Comparison of ENCODE assay signal across 16 cellular contexts in genomic region chr4:54274264-54274663, GRCh38. TPM values are rescaled to one million over a fixed set of nuclear protein-coding genes. Genes with fewer than 3 reads are reported as not detected.
DNase-seq lines count a peak whose midpoint lies in the region; ATAC-seq and TF ChIP-seq lines count a peak whose summit lies in the region.
"Had no signal": no experiment of that assay in that cellular context is flagged by ENCODE, and none has a peak within 500 bp of the region (broad histone marks: within the 10 kb centered on the region; RNA-seq: fewer than 3 reads in every experiment).

No MANE protein-coding gene starts in this region.

- H3K36me3 ChIP-seq in right atrium auricular region (no peaks in the 10 kb centered on the region), osteoblast (ENCODE audit: insufficient read depth, low read length) (peaks cover 93% of the 10 kb centered on the region)
- H3K36me3 ChIP-seq: BLaER1 had no signal

- ATAC-seq in Right ventricle myocardium inferior (peak; percentile 53), right cardiac atrium (no peak), left ventricle myocardium superior (peak; percentile 71)

- peaks cover 13% of the 10 kb centered on the region for H4K20me1 ChIP-seq in osteoblast (ENCODE audit: insufficient read depth, low read length)
- H4K20me1 ChIP-seq: BLaER1 had no signal

- WGBS in right cardiac atrium = 85% methylated on average over 3 of the region's 3 CpGs

- TF ChIP-seq CTCF in right atrium auricular region (IDR thresholded peaks at IDR 0.05) (no peak), osteoblast (IDR thresholded peaks at IDR 0.05; ENCODE audit: extremely low read depth, low read depth, low read length) (no peak)

- H3K27me3 ChIP-seq in right cardiac atrium (ENCODE audit: control insufficient read depth, insufficient read depth) (no peaks in the 10 kb centered on the region), right atrium auricular region (no peaks in the 10 kb centered on the region), osteoblast (ENCODE audit: insufficient read depth, low read length) (no peaks in the 10 kb centered on the region)
- H3K27me3 ChIP-seq: BLaER1 had no signal

- DNase-seq in Right ventricle myocardium inferior (ENCODE audit: missing footprints) (no peak), right cardiac atrium (no peak), left ventricle myocardium superior (no peak), right atrium auricular region (ENCODE audit: low spot score) (no peak), osteoblast (ENCODE audit: insufficient read length, low spot score, missing footprints) (peak; percentile 65), dedifferentiated amniotic fluid mesenchymal stem cell (ENCODE audit: extremely low spot score) (no peak)
- no peak for DNase-seq in stimulated activated CD8-positive, alpha-beta memory T cell treated with anti-CD3 and anti-CD28 coated beads, Interleukin-4, amount 100 ng/mL, for 48 hours
- DNase-seq: CD4-positive, alpha-beta memory T cell; DMS153; DMS79; GDM1; GOT3; H9 had no signal

- intact Hi-C loops in Right ventricle myocardium inferior (cut with DNase I) = no loop called here
- intact Hi-C loops in right cardiac atrium (cut with DNase I) = no loop called here
- intact Hi-C loops in left ventricle myocardium superior (cut with micrococcal nuclease) = no loop called here

- H3K4me2 ChIP-seq in osteoblast (ENCODE audit: insufficient read depth, low read length) = no peak overlapping the region
- H3K4me2 ChIP-seq: BLaER1 had no signal

- peaks cover 18% of the 10 kb centered on the region for H3K79me2 ChIP-seq in osteoblast (ENCODE audit: insufficient read depth, low read length)

- H3K27ac ChIP-seq in right cardiac atrium (ENCODE audit: low read length) = no peak overlapping the region
- no peak overlapping the region for H3K27ac ChIP-seq in right atrium auricular region
- peak overlapping the region; percentile 4 for H3K27ac ChIP-seq in osteoblast (ENCODE audit: low read depth, low read length)
- H3K27ac ChIP-seq: 22Rv1, BLaER1 had no signal

- H2AFZ ChIP-seq in osteoblast (ENCODE audit: low read length) = no peak overlapping the region

- no peak overlapping the region for H3K4me3 ChIP-seq in right cardiac atrium (ENCODE audit: low read length)
- no peak overlapping the region for H3K4me3 ChIP-seq in right atrium auricular region
- H3K4me3 ChIP-seq in osteoblast (ENCODE audit: insufficient read depth, low read length) = no peak overlapping the region
- H3K4me3 ChIP-seq: BLaER1 had no signal

- H3K9me3 ChIP-seq in right cardiac atrium (ENCODE audit: control insufficient read depth, low read length) (no peaks in the 10 kb centered on the region), right atrium auricular region (no peaks in the 10 kb centered on the region), osteoblast (ENCODE audit: low read depth, low read length) (no peaks in the 10 kb centered on the region)
- H3K9me3 ChIP-seq: BLaER1 had no signal

- H3K4me1 ChIP-seq in right cardiac atrium (ENCODE audit: control insufficient read depth, insufficient read depth, low read length) = peaks cover 6% of the 10 kb centered on the region
- peaks cover 0 to 21% of the 10 kb centered on the region in 2 donors for H3K4me1 ChIP-seq in right atrium auricular region
- peaks cover 46% of the 10 kb centered on the region for H3K4me1 ChIP-seq in osteoblast (ENCODE audit: insufficient read depth, low read length)
- H3K4me1 ChIP-seq: BLaER1 had no signal

RNA-seq across cellular contexts. Expression of gene PDGFRA, which starts 45.2 kb away (rescaled TPM):
- total RNA-seq in Right ventricle myocardium inferior = 38.5 TPM
- 10 to 100 TPM; 43.7 to 76.7 (median 73.6) TPM for total RNA-seq in right cardiac atrium
- 15.1 TPM for polyA plus RNA-seq in right cardiac atrium
- total RNA-seq in left ventricle myocardium superior = 21.6 TPM
- total RNA-seq in right atrium auricular region = 10 to 100 TPM; 25.3 to 42.8 TPM
- 316 and 373 TPM in 2 replicates for total RNA-seq in osteoblast
- total RNA-seq: CD4-positive, alpha-beta memory T cell had no signal
- polyA plus RNA-seq: CD14-positive monocyte; CD4-positive, alpha-beta memory T cell had no signal

Comparison
In these comparisons a context has a peak if more than half of its experiments do, and no peak if none do; other contexts are left out.
1. ATAC-seq: peak in Right ventricle myocardium inferior (single experiment) and left ventricle myocardium superior (single experiment); none in right cardiac atrium (0 of 2).